Comparison of ENCODE assay signal across 28 cellular contexts in the genomic region with DNA sequence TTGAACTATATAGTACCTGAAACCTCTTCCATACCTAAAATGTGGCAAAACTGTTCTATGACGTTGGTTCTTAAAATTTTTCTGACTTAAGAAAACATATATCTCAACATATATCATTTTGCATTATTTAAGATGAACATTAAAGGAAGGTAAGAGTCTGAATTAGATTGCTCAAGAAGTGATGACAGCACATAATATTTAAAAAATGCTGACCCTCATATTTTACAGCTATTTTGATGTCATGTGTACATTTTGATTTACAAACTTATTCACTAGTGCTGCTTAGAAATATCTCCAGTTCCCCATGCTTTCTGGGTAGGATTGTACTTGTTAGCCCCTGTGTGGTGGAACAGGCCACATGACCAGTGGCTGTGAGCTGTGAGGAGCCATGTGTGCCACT.
"Had no signal": no experiment of that assay in that cellular context is flagged by ENCODE, and none has a peak within 500 bp of the region (broad histone marks: within the 10 kb centered on the region; RNA-seq: fewer than 3 reads in every experiment).

No MANE protein-coding gene starts in this region.

- H3K4me3 ChIP-seq: neural progenitor cell, ovary, psoas muscle, skin epidermis, smooth muscle cell, spleen, suprapubic skin, testis, tibial artery, transverse colon, upper lobe of right lung, uterus had no signal

- H3K27me3 ChIP-seq: neural progenitor cell, ovary, spleen, suprapubic skin, testis, tibial artery, transverse colon, upper lobe of right lung, uterus had no signal

- DNase-seq: natural killer cell; occipital lobe; ovary; posterior cingulate gyrus; psoas muscle; right cardiac atrium; spleen; stimulated activated CD4-positive, alpha-beta T cell treated with anti-CD3 and anti-CD28 coated beads, Interleukin-12 subunit alpha, Interleukin-12 subunit beta, amount 100 ng/mL, for 4 hours; stimulated activated CD4-positive, alpha-beta T cell treated with anti-CD3 and anti-CD28 coated beads, Interleukin-1b, Interleukin-23, amount 100 ng/mL, for 48 hours; stimulated activated CD4-positive, alpha-beta T cell treated with anti-CD3 and anti-CD28 coated beads, Interleukin-4, amount 100 ng/mL, for 1 hour; stimulated activated CD4-positive, alpha-beta T cell treated with anti-CD3 and anti-CD28 coated beads, Interleukin-4, amount 100 ng/mL, for 4 hours; stimulated activated CD8-positive, alpha-beta memory T cell treated with anti-CD3 and anti-CD28 coated beads, Interleukin-4, amount 100 ng/mL, for 48 hours; stimulated activated naive CD4-positive, alpha-beta T cell; stimulated activated naive CD8-positive, alpha-beta T cell treated with anti-CD3 and anti-CD28 coated beads, Interleukin-15, amount 100 ng/mL, for 72 hours; stimulated activated naive CD8-positive, alpha-beta T cell treated with anti-CD3 and anti-CD28 coated beads, Interleukin-15, Interleukin-2, amounts not matched to agents 100 U/mL and 50 U/mL, for 24 hours; substantia nigra; testis; tibial artery; transverse colon; upper lobe of right lung; uterus had no signal

- H3K9me3 ChIP-seq: ovary, psoas muscle, spleen, suprapubic skin, testis, tibial artery, transverse colon, upper lobe of right lung, uterus had no signal

- H3K27ac ChIP-seq: neural progenitor cell, ovary, parathyroid adenoma, psoas muscle, skin epidermis, spleen, suprapubic skin, testis, tibial artery, transverse colon, upper lobe of right lung, uterus had no signal

- H3K9ac ChIP-seq: neural progenitor cell, parathyroid adenoma had no signal

- H3K36me3 ChIP-seq: neural progenitor cell, ovary, spleen, suprapubic skin, tibial artery, transverse colon, upper lobe of right lung, uterus had no signal

- ATAC-seq: natural killer cell; psoas muscle; right cardiac atrium; sciatic nerve; stimulated activated memory B cell treated with anti-CD40 and anti-IgM and Interleukin-4, amounts not matched to agents 10 μg/mL and 1 μg/mL and 100 μg/mL, for 72 hours; stimulated activated naive CD8-positive, alpha-beta T cell treated with anti-CD3 and anti-CD28 coated beads, Interleukin-15, amount 100 ng/mL, for 72 hours; stimulated activated naive CD8-positive, alpha-beta T cell treated with anti-CD3 and anti-CD28 coated beads, Interleukin-15, Interleukin-2, amounts not matched to agents 100 U/mL and 50 U/mL, for 24 hours; upper lobe of right lung had no signal

- H2AFZ ChIP-seq: neural progenitor cell, parathyroid adenoma had no signal

- H3K4me1 ChIP-seq: neural progenitor cell, parathyroid adenoma, psoas muscle, spleen, suprapubic skin, testis, tibial artery, upper lobe of right lung, uterus had no signal

- H3K4me2 ChIP-seq: neural progenitor cell, smooth muscle cell had no signal
